Comparison of ENCODE assay signal across 8 cellular contexts in the genomic region with DNA sequence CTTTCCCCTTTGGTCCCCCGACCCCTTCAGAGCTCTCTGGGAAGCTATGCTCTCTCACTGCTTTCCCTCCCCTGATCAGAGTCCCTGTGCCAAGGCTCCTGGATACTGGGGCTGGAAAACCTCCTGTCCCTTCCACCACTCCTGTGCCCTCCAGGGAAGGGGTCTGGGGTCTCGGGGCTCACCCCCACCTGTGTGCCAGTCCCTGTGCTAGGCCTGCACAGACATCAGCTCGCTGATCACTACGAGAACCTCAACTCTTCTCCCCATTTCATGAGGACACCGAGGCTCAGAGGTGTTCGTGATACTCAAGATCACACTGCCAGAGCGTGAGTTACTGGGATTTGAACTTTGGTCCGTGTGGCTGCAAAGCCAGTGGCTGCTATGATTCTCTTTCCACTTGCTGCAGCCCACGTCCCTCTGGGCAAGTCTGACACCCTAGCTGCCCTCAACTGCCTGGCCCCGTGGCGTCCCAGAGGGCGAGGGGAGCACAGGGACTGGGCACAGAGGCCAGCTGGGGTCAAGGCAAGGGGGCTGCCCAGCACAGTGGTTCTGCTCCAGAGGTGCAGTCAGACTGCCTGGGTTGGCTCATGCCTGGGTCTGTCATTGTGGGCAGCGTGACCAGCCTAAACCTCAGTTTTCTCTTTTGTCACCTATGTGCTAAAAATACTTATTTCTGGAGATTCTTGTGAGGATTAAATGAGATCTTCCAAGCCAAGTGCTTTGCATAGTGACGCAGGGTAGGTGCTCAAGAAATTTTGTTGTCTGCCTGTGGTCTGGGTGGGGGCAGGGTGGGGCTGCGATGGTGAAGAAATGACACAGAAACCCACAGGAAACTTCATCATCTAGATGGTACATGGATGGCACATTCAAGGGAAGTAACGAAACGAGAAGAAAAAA. TPM values are rescaled to one million over a fixed set of nuclear protein-coding genes. Genes with fewer than 3 reads are reported as not detected.
A peak's percentile ranks its signal among the peaks of the same experiment; 100 is the strongest.
DNase-seq lines count a peak whose midpoint lies in the region; ATAC-seq and TF ChIP-seq lines count a peak whose summit lies in the region.

No MANE protein-coding gene starts in this region.

- peak; percentile 15 for DNase-seq in GM12865 (ENCODE audit: low read depth)
- DNase-seq in activated CD4-positive, alpha-beta T cell treated with anti-CD3 and anti-CD28 coated beads, Interleukin-2, amount 50 U/mL, for 1 hour, result peak; percentile 76
- DNase-seq in effector CD8-positive, alpha-beta T cell (lab: John Stamatoyannopoulos, UW), result peak; percentile 42
- DNase-seq in stimulated activated CD4-positive, alpha-beta T cell treated with anti-CD3 and anti-CD28 coated beads, Interleukin-1b, Interleukin-23, amount 100 ng/mL, for 1 hour (ENCODE audit: low read depth in 2 of 2), result peak; percentile 20 to 34
- DNase-seq in DMS153 treated with DMSO at 0.1 percent for 48 hours (lab: John Stamatoyannopoulos, UW; ENCODE audit: unreplicated experiment), result no peak
- DNase-seq in omental fat pad (ENCODE audit: low spot score), result no peak
- no peak for DNase-seq in globus pallidus (ENCODE audit: low spot score)

- no peak for TF ChIP-seq CTCF in GM12865 (IDR thresholded peaks at IDR 0.05; ENCODE audit: insufficient read depth, low read depth, low read length, missing control alignments)
- no peak for TF ChIP-seq CTCF in omental fat pad (IDR thresholded peaks at IDR 0.05)

- no peak for ATAC-seq in GM19452 (IDR thresholded peaks at IDR 0.05; ENCODE audit: unreplicated experiment)
- ATAC-seq in omental fat pad (ENCODE audit: low FRiP score), result no peak

- no peak overlapping the region for H3K4me3 ChIP-seq in GM12865 (ENCODE audit: low read depth, low read length)

RNA-seq across cellular contexts. Expression of a gene that starts 43.9 kb away (rescaled TPM):
- total RNA-seq in omental fat pad, result 10 to 100 TPM; 28.8 to 79.7 (median 37.0) TPM

Comparison
In these comparisons a context has a peak if more than half of its experiments do, and no peak if none do; other contexts are left out.
1. DNase-seq: peak in GM12865 (single experiment), activated CD4-positive, alpha-beta T cell treated with anti-CD3 and anti-CD28 coated beads, Interleukin-2, amount 50 U/mL, for 1 hour (single experiment), effector CD8-positive, alpha-beta T cell (single experiment) and stimulated activated CD4-positive, alpha-beta T cell treated with anti-CD3 and anti-CD28 coated beads, Interleukin-1b, Interleukin-23, amount 100 ng/mL, for 1 hour (2 of 2); none in DMS153 treated with DMSO at 0.1 percent for 48 hours (single experiment), omental fat pad (single experiment) and globus pallidus (single experiment).